ENCODE assay signal across 8 cellular contexts in the genomic region with DNA sequence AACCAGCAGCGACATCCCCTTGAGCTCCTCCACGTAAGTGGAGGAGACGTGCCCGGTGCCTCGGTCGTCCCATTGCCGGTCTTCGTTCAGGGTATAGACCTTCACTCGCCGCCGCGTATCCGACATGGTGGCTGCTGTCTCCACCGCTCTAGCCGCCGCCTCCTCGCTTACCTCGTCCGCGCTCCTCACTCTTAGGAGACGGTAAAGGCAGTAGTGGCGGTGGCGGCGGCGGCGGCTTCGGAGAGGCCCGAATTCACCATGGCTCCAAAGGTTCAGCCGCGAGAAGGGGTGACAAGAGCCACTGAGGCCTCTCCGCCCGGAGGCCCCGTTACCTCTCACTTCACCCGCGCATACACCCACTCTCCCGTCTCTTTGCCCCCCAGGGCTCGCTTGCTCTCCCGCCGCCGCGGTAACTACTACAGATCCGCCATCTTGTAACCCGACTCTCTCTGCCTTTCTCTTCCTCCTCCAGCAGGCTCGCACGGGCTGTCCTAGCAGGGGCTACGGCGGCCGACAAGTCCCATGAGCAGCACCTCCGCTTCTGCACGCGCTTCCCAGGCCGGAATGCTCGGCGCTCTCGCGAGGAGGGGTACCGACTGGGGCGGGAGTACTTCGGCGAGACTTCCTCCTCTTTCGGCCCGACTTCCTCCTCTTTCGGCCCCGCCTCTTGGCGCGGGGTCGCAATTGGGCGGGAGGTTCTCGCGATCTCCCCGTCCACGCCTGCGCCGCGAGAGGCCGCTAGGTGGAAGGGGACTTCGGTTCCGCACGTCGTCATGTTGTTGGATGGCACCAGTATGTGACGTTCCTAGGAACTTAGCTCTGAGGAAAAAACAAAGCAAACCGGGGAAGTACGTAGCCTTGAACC. TPM values are rescaled to one million over a fixed set of nuclear protein-coding genes. Genes with fewer than 3 reads are reported as not detected.
DNase-seq lines count a peak whose midpoint lies in the region; ATAC-seq and TF ChIP-seq lines count a peak whose summit lies in the region.

PPP4R3B (minus strand) TSS at position 463 of the 865 bp plus-strand sequence; CDS start at position 126, 337 bp downstream.

- peak within 1 kb of the TSS; percentile 91 for H3K4me3 ChIP-seq in GM23338

- H4K20me1 ChIP-seq in GM23338 (replicated peaks; ENCODE audit: insufficient read depth) = peaks cover under 1% of the 10 kb centered on the region; the same call in 1 of the 2 replicates

- DNase-seq in EL = peak; percentile 99
- peak; percentile 99 for DNase-seq in GM23338 (ENCODE audit: low spot score)
- DNase-seq in LHCN-M2 (ENCODE audit: low read depth) = peak; percentile 99
- peak; percentile 100 for DNase-seq in RPMI7951 (ENCODE audit: low read depth)
- peak; percentile 95 to 98 for DNase-seq in activated T-helper 1 cell treated with anti-CD3 and anti-CD28 coated beads, Interleukin-2, amount 50 U/mL, for 16 hours (ENCODE audit: low read depth in 1 of 2, low spot score in 1 of 2)
- peak; percentile 99 for DNase-seq in fibroblast of peridontal ligament (ENCODE audit: extremely low read depth)
- DNase-seq in natural killer cell = peak; percentile 96
- peak; percentile 98 for DNase-seq in stimulated activated naive CD4-positive, alpha-beta T cell treated with Interleukin-2 at 50 U/mL for 16 hours (lab: John Stamatoyannopoulos, UW)

- peaks cover 14% of the 10 kb centered on the region; the same call in 1 of the 2 replicates for H3K36me3 ChIP-seq in GM23338 (ENCODE audit: insufficient read depth)

- no peaks in the 10 kb centered on the region for H3K9me3 Mint-ChIP-seq in GM23338
- no peaks in the 10 kb centered on the region for H3K9me3 Mint-ChIP-seq in natural killer cell

- no peaks in the 10 kb centered on the region for H3K27me3 ChIP-seq in GM23338 (ENCODE audit: insufficient read depth)

- peak in 1 of 2 experiments; percentile 19; a peak in 1 of 4 replicates for TF ChIP-seq CTCF in GM23338 (conservative IDR thresholded peaks at IDR 0.05; ENCODE audit: low read depth in 2 of 2)
- no peak for TF ChIP-seq CTCF in natural killer cell (IDR thresholded peaks at IDR 0.05)

- peak within 1 kb of the TSS; percentile 87 for H3K4me2 ChIP-seq in GM23338

- no peaks in the 10 kb centered on the region for H3K9me2 ChIP-seq in GM23338 (ENCODE audit: insufficient read depth)

- intact Hi-C loops in natural killer cell (cut with micrococcal nuclease) = loop anchor here (1.0 to 10.0 kb wide), 6 partner anchors 98 to 1830 kb away; partner anchors contain the start of genes ACYP2, ASB3, CFAP36 and CLHC1

- H3K4me3 Mint-ChIP-seq in GM23338 (no peak within 1 kb of the TSS), natural killer cell (no peak within 1 kb of the TSS)

- H3K4me1 Mint-ChIP-seq in GM23338 = peaks cover 16% of the 10 kb centered on the region; the same call in 2 of the 3 replicates
- peaks cover 30 to 44% of the 10 kb centered on the region in 2 donors for H3K4me1 Mint-ChIP-seq in natural killer cell

- H3K27ac ChIP-seq in GM23338 (ENCODE audit: low read depth) = peak within 1 kb of the TSS; percentile 95

- peak within 1 kb of the TSS; percentile 43; the same call in 1 of the 2 replicates for H2AFZ ChIP-seq in GM23338

- H3K79me2 ChIP-seq in GM23338 (replicated peaks; ENCODE audit: insufficient read depth) = peaks cover 73% of the 10 kb centered on the region

- H3K36me3 Mint-ChIP-seq in GM23338 (ENCODE audit: low read depth) = peaks cover 37% of the 10 kb centered on the region
- H3K36me3 Mint-ChIP-seq in natural killer cell = peaks cover 7% of the 10 kb centered on the region

- peaks cover 4% of the 10 kb centered on the region; the same call in 1 of the 2 replicates for H3K4me1 ChIP-seq in GM23338 (ENCODE audit: insufficient read depth)

- H3K27me3 Mint-ChIP-seq in GM23338 (ENCODE audit: insufficient read depth, low read depth, poor library complexity) (peaks cover 1% of the 10 kb centered on the region), natural killer cell (ENCODE audit: low read depth in 2 of 2) (no peaks in the 10 kb centered on the region)

- ATAC-seq in GM23338 (peak; percentile 90), natural killer cell (peak; percentile 86 to 97 (median 87))

- H3F3A ChIP-seq in GM23338 (replicated peaks; ENCODE audit: low read depth) = no peaks in the 10 kb centered on the region

- no peak within 1 kb of the TSS for H3K27ac Mint-ChIP-seq in GM23338
- no peak within 1 kb of the TSS for H3K27ac Mint-ChIP-seq in natural killer cell

TF ChIP-seq in GM23338, 12 proteins besides CTCF, POLR2A, EP300 and RAD21 (continues in another document):
- TF ChIP-seq EZH2phosphoT487 (IDR thresholded peaks at IDR 0.05; ENCODE audit: unreplicated experiment) = no peak
- no peak for TF ChIP-seq STAT1 (IDR thresholded peaks at IDR 0.05; ENCODE audit: unreplicated experiment)
- TF ChIP-seq, protein P1, sequence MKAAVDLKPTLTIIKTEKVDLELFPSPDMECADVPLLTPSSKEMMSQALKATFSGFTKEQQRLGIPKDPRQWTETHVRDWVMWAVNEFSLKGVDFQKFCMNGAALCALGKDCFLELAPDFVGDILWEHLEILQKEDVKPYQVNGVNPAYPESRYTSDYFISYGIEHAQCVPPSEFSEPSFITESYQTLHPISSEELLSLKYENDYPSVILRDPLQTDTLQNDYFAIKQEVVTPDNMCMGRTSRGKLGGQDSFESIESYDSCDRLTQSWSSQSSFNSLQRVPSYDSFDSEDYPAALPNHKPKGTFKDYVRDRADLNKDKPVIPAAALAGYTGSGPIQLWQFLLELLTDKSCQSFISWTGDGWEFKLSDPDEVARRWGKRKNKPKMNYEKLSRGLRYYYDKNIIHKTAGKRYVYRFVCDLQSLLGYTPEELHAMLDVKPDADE (IDR thresholded peaks at IDR 0.05) = peak; percentile 84
- TF ChIP-seq EZH2 (IDR thresholded peaks at IDR 0.05; ENCODE audit: low read depth, unreplicated experiment) = no peak
- TF ChIP-seq ZNF114 (CRISPR knock-in tag; IDR thresholded peaks at IDR 0.05) = no peak
- TF ChIP-seq ZNF331 (CRISPR knock-in tag; IDR thresholded peaks at IDR 0.05; ENCODE audit: low read depth) = no peak
- TF ChIP-seq JUNB (IDR thresholded peaks at IDR 0.05; ENCODE audit: unreplicated experiment) = no peak
- TF ChIP-seq CREB1 (CRISPR knock-in tag; IDR thresholded peaks at IDR 0.05; ENCODE audit: low read depth) = peak; percentile 86

RNA-seq across cellular contexts. Expression of gene PPP4R3B, which starts in this region (rescaled TPM):
- total RNA-seq in GM23338 (2014; rRNA removed; shearing (Covaris generic)) = 48.5 and 56.6 TPM in 2 replicates
- 21.8 and 25.6 TPM in 2 replicates for polyA plus RNA-seq in GM23338 (2016; fragmentation: Nextera tagmentation; extraction: Ambion mirVana)
- total RNA-seq in LHCN-M2 (2014; rRNA removed) (36.8 and 42.7 TPM in 2 replicates), natural killer cell (10 to 100 TPM; 65.1 to 97.9 (median 84.9) TPM)
- 12.5 TPM for polyA plus RNA-seq in LHCN-M2 (2012)
- 45.6 and 53.2 TPM in 2 replicates for total RNA-seq in RPMI7951 (2014; rRNA removed; shearing (Covaris generic))

Comparison
In these comparisons a context has a peak if more than half of its experiments do, and no peak if none do; other contexts are left out.
1. Peak in every context shown above with its lines: DNase-seq, ATAC-seq, H3K4me3 ChIP-seq and H3K27ac ChIP-seq.